In the genomic region with DNA sequence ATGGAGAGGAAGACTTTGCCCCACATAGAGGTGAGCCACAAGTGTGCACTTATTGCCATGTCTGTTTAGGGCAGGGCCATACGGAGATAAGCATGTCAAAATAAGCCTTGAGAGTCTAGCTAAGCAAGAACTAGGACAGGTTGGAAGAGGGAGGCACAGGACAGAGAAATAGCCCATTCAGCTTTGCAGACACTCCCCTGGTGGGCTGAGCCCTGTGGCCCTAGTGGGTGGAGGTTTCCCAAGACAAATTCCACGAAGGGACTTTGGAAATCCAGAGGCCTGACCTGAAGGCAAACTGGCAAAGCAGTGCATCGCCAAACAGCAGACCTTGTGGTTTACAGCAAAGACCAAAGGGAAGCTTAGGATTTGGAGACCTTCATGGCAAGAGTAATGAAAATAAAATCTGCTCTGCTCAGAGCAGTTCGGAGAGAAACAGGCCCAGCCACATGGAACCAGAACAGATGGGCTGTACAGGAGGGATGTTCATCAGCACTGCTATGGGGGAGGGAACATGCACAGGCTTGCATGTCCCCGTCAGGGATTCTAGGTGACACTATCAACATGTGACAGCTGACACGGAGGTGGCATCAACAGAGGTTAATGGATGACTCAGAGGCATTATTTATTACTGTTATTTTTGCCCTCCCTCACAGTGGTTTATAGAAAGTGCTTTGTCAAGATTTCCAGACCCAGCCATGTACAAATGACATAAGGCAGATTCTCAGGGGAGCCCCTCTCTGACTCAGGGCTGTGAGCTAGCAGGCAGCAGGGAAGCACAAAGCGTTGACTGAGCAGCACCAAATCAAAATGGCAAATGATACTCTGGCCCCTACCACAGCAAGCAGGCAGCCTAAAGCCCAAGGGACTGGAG, we compare ENCODE assay signal across 1 cellular context.
TF ChIP-seq lines count a peak whose summit lies in the region.

No MANE protein-coding gene starts in this region.

TF ChIP-seq in H1, 55 proteins besides CTCF, POLR2A, EP300 and RAD21 (continued from another document):
- TF ChIP-seq, protein P1, sequence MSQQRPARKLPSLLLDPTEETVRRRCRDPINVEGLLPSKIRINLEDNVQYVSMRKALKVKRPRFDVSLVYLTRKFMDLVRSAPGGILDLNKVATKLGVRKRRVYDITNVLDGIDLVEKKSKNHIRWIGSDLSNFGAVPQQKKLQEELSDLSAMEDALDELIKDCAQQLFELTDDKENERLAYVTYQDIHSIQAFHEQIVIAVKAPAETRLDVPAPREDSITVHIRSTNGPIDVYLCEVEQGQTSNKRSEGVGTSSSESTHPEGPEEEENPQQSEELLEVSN (IDR thresholded peaks at IDR 0.05), result no peak
- no peak for TF ChIP-seq BRCA1 (IDR thresholded peaks at IDR 0.05; ENCODE audit: low read depth, low read length)
TF ChIP-seq in H1: peak in this region for 0.
